Comparison of ENCODE assay signal across 9 cellular contexts in genomic region chr2:160126756-160127155, GRCh38.
"Had no signal": no experiment of that assay in that cellular context is flagged by ENCODE, and none has a peak within 500 bp of the region (broad histone marks: within the 10 kb centered on the region; RNA-seq: fewer than 3 reads in every experiment).

No MANE protein-coding gene starts in this region.

- H3K9ac ChIP-seq: GM23248 had no signal

- H3K27ac Mint-ChIP-seq: GM23338, H9, HFFc6 had no signal

- H3K9me3 ChIP-seq: HAP-1 had no signal

- H3K36me3 ChIP-seq: HAP-1 had no signal

- DNase-seq: GM23248, GOT3, H7, H9, HCEC 1CT, HFFc6 had no signal

- H3K4me1 Mint-ChIP-seq: GM23338 had no signal

- H2AFZ ChIP-seq: GM23248 had no signal

- H3K4me3 ChIP-seq: GM23248, GM23338, HAP-1 had no signal

- ATAC-seq: HCT116 had no signal

- H3K4me3 Mint-ChIP-seq: GM23338, H9, HFFc6 had no signal

- H3K27ac ChIP-seq: GM23248 had no signal

- H3K9me3 Mint-ChIP-seq: GM23338, H9, HFFc6 had no signal

- H3K4me1 ChIP-seq: HAP-1 had no signal

- H3K4me2 ChIP-seq: GM23338 had no signal
